Comparison of ENCODE assay signal across 8 cellular contexts in the genomic region with DNA sequence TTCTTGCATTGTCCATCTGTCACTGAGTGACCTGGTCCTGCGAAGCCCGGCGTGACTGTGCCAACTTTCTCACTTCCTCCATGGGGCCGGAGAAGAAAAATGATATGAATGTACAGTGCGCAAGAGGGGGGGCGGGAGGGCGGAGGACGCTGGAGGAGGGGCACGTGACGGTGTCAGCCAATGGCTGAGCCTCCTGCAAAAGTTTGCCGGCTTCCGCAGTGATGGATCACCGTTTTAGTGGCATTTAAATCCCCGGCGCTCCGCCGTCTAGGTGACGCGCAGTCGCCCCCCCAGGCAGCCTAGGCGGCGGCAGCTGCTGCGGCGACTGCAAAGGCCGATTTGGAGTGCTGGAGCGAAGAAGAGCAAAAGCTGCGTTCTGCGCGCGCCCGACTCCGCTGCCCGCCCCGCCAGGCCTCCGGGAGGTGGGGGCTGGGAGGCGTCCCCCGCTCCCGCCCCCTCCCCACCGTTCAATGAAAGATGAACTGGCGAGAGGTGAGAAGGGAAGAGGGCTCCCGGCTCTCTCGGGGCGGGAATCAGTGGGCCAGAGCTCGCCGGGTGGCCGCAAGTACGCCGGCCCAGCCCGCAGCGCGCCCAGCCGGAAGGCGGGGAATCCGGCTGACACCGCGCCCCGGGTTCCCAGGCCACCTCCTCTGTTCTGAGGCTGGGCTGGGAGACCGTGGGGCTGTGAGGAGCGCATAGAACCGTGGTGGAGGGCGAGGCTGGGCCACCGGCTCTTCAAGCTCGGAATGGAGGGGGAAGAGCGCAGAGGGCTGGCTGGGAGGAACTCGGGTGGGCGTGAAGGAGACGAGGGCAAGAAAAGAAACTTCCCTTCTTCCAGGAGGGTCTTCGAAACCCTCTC. TPM values are rescaled to one million over a fixed set of nuclear protein-coding genes. Genes with fewer than 3 reads are reported as not detected.
DNase-seq lines count a peak whose midpoint lies in the region; ATAC-seq, FAIRE-seq and TF ChIP-seq lines count a peak whose summit lies in the region.

A gene (minus strand): TSS at position 104 of the 859 bp plus-strand sequence. CDS start 88 bp downstream, at position 16.

- WGBS in HepG2 (ENCODE audit: low lambda C conversion rate) = 51% methylated on average over 58 of the region's 68 CpGs

- no peaks in the 10 kb centered on the region for H3K36me3 ChIP-seq in HepG2 (replicated peaks in 1 of 2; ENCODE audit: control insufficient read depth in 1 of 2, insufficient read depth in 2 of 2, low read length in 2 of 2)

- no peaks in the 10 kb centered on the region for H3K9me3 ChIP-seq in HepG2 (ENCODE audit: low read length)

- H3K4me1 ChIP-seq in HepG2 (ENCODE audit: insufficient read depth, low read length) = peaks cover 20% of the 10 kb centered on the region

- no peak for TF ChIP-seq POLR2A in HepG2 (IDR thresholded peaks at IDR 0.05; ENCODE audit: insufficient read depth in 1 of 2, low read depth in 2 of 2, low read length in 2 of 2)

- no peak for FAIRE-seq in HepG2 (lab: Jason Lieb, UNC)

- peak; percentile 89 for DNase-seq in NCI-H2081 treated with DMSO at 0.1 percent for 48 hours (lab: John Stamatoyannopoulos, UW)
- DNase-seq in central memory CD4-positive, alpha-beta T cell = peak; percentile 71
- DNase-seq in HepG2 (ENCODE audit: low spot score) = peak; percentile 48
- peak; percentile 52 to 66 for DNase-seq in stimulated activated CD4-positive, alpha-beta T cell treated with anti-CD3 and anti-CD28 coated beads, Interleukin-4, amount 100 ng/mL, for 48 hours (ENCODE audit: low read depth in 2 of 2)

- H3K27ac ChIP-seq in 22Rv1 (peak within 1 kb of the TSS; percentile 79), HepG2 (ENCODE audit: extremely low read length, insufficient read depth, low read length) (no peak within 1 kb of the TSS)

- CTCF ChIA-PET in HepG2 (lab: Yijun Ruan, JAX; ENCODE audit: low intra/inter-chr PET ratio, low total read pairs) = no interaction called here

- intact Hi-C loops in HepG2 (cut with micrococcal nuclease; ENCODE audit: unreplicated experiment) = no loop called here

- ATAC-seq in GM18858 (IDR thresholded peaks at IDR 0.05; ENCODE audit: unreplicated experiment) (peak; percentile 86), HG03039 (IDR thresholded peaks at IDR 0.05; ENCODE audit: unreplicated experiment) (peak; percentile 87), HepG2 (peak; percentile 84)

- H3K4me3 ChIP-seq in WI38 (ENCODE audit: low read depth, low read length) (peak within 1 kb of the TSS; percentile 96), HepG2 (replicated peaks in 1 of 3; ENCODE audit: insufficient read depth in 1 of 3, low read depth in 2 of 3, low read length in 3 of 3) (peak within 1 kb of the TSS; percentile 62 to 75 (median 70); a peak in 5 of 6 replicates)

- no peak for TF ChIP-seq CTCF in 22Rv1 (IDR thresholded peaks at IDR 0.05)
- TF ChIP-seq CTCF in WI38 (IDR thresholded peaks at IDR 0.05; ENCODE audit: low read depth, low read length) = no peak
- no peak for TF ChIP-seq CTCF in HepG2 (CRISPR knock-in tag; IDR thresholded peaks at IDR 0.05)

- H2AFZ ChIP-seq in HepG2 (ENCODE audit: low read length) = peak within 1 kb of the TSS; percentile 21

- peaks cover 0 to 12% of the 10 kb centered on the region in 2 experiments; a peak in 2 of 5 replicates for H3K27me3 ChIP-seq in HepG2 (ENCODE audit: control insufficient read depth in 1 of 2, insufficient read depth in 2 of 2, low read length in 2 of 2)

- no peak for TF ChIP-seq EP300 in HepG2 (IDR thresholded peaks at IDR 0.05; ENCODE audit: low read depth in 2 of 2, low read length in 2 of 2)
- no peak for TF ChIP-seq EP300 in HepG2 (CRISPR knock-in tag; IDR thresholded peaks at IDR 0.05; ENCODE audit: borderline replicate concordance)

- BruUV-seq in HepG2 (replicated peaks; lab: Mats Ljungman, UMichigan) = TSS peak; percentile 59

- no peaks in the 10 kb centered on the region for H4K20me1 ChIP-seq in HepG2 (ENCODE audit: insufficient read depth, low read length)

- POLR2A ChIA-PET in HepG2 (lab: Yijun Ruan, JAX) = interaction anchor here (0.9 to 1.9 kb wide), 6 partner anchors 12 to 55 kb away, joined by 3 to 16 read pairs (median 4); a partner anchor contains a TSS

- no peak for TF ChIP-seq RAD21 in HepG2 (CRISPR knock-in tag; IDR thresholded peaks at IDR 0.05)

- in situ Hi-C loops in HepG2 (cut with HindIII; ENCODE audit: extremely low pct_ligation_motif_present, low pct_unique_long_range_greater_than_20kb) = no loop called here

- H3K79me2 ChIP-seq in HepG2 (ENCODE audit: insufficient read depth, low read length) = no peaks in the 10 kb centered on the region

- peak within 1 kb of the TSS; percentile 78 for H3K4me2 ChIP-seq in HepG2 (ENCODE audit: low read depth, low read length)

- peak within 1 kb of the TSS; percentile 53; the same call in 1 of the 2 replicates for H3K9ac ChIP-seq in HepG2 (ENCODE audit: insufficient read depth, low read depth, low read length)

TF ChIP-seq in HepG2, 621 proteins besides CTCF, POLR2A, EP300 and RAD21 (continues in another document):
- TF ChIP-seq, protein P1, sequence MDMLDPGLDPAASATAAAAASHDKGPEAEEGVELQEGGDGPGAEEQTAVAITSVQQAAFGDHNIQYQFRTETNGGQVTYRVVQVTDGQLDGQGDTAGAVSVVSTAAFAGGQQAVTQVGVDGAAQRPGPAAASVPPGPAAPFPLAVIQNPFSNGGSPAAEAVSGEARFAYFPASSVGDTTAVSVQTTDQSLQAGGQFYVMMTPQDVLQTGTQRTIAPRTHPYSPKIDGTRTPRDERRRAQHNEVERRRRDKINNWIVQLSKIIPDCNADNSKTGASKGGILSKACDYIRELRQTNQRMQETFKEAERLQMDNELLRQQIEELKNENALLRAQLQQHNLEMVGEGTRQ (IDR thresholded peaks at IDR 0.05; ENCODE audit: low read depth, low read length) = peak; percentile 76
- TF ChIP-seq, protein P1 (CRISPR knock-in tag; IDR thresholded peaks at IDR 0.05; ENCODE audit: borderline replicate concordance) = peak; percentile 71; the same call in 1 of the 2 replicates
- TF ChIP-seq, protein P2, sequence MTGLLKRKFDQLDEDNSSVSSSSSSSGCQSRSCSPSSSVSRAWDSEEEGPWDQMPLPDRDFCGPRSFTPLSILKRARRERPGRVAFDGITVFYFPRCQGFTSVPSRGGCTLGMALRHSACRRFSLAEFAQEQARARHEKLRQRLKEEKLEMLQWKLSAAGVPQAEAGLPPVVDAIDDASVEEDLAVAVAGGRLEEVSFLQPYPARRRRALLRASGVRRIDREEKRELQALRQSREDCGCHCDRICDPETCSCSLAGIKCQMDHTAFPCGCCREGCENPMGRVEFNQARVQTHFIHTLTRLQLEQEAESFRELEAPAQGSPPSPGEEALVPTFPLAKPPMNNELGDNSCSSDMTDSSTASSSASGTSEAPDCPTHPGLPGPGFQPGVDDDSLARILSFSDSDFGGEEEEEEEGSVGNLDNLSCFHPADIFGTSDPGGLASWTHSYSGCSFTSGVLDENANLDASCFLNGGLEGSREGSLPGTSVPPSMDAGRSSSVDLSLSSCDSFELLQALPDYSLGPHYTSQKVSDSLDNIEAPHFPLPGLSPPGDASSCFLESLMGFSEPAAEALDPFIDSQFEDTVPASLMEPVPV (CRISPR knock-in tag; IDR thresholded peaks at IDR 0.05) = no peak
- no peak for TF ChIP-seq CREB1 (IDR thresholded peaks at IDR 0.05)
- TF ChIP-seq CREB1 (CRISPR knock-in tag; IDR thresholded peaks at IDR 0.05) = no peak
- TF ChIP-seq, protein P3, sequence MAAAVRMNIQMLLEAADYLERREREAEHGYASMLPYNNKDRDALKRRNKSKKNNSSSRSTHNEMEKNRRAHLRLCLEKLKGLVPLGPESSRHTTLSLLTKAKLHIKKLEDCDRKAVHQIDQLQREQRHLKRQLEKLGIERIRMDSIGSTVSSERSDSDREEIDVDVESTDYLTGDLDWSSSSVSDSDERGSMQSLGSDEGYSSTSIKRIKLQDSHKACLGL (CRISPR knock-in tag; IDR thresholded peaks at IDR 0.05) = 0 out of 2 replicates have a peak, but pooled peaks have one; percentile 14
- no peak for TF ChIP-seq PITX1 (CRISPR knock-in tag; IDR thresholded peaks at IDR 0.05)
- TF ChIP-seq ZNF432 (CRISPR knock-in tag; IDR thresholded peaks at IDR 0.05; ENCODE audit: borderline replicate concordance) = no peak

RNA-seq across cellular contexts. Expression of the gene that starts here (rescaled TPM):
- 0.20 TPM in 1 of 2 replicates, not detected in the other for total RNA-seq in HepG2 (2016; rRNA removed; fragmentation: Illumina TruSeq; extraction: Trizol)
- total RNA-seq in HepG2 (2016; cell fraction: cytosol; rRNA removed; fragmentation: Illumina TruSeq; extraction: Trizol; ENCODE audit: low read depth) = not detected in 2 replicates
- total RNA-seq in HepG2 (2016; cell fraction: insoluble cytoplasmic fraction; rRNA removed; fragmentation: Illumina TruSeq; extraction: Trizol) = 0.11 TPM in 1 of 2 replicates, not detected in the other
- 0.14 and 0.15 TPM in 2 replicates for total RNA-seq in HepG2 (2016; cell fraction: membrane; rRNA removed; fragmentation: Illumina TruSeq; extraction: Trizol)
- total RNA-seq in HepG2 (2016; cell fraction: nucleus; rRNA removed; fragmentation: Illumina TruSeq; extraction: Trizol) = not detected in 2 replicates
- polyA plus RNA-seq in HepG2 (2011; rRNA removed) = 0.18 and 0.31 TPM in 2 replicates
- polyA plus RNA-seq in HepG2 (2011; cell fraction: cytosol; rRNA removed) = 0.09 and 0.13 TPM in 2 replicates
- polyA plus RNA-seq in HepG2 (2011; cell fraction: nucleus; rRNA removed) = 0.71 and 0.92 TPM in 2 replicates
- polyA plus RNA-seq in HepG2 (2012) = 0.11 and 0.30 TPM in 2 replicates
- 0.11 TPM in 1 of 2 replicates, not detected in the other for polyA plus RNA-seq in HepG2 (2016; cell fraction: cytosol; fragmentation: Illumina TruSeq; extraction: Trizol; ENCODE audit: low read depth)
- 0.42 and 0.43 TPM in 2 replicates for polyA plus RNA-seq in HepG2 (2016; cell fraction: insoluble cytoplasmic fraction; fragmentation: Illumina TruSeq; extraction: Trizol; ENCODE audit: low read depth)
- polyA plus RNA-seq in HepG2 (2016; cell fraction: membrane; fragmentation: Illumina TruSeq; extraction: Trizol; ENCODE audit: low read depth) = 0.31 and 0.33 TPM in 2 replicates
- polyA plus RNA-seq in HepG2 (2016; cell fraction: nucleus; fragmentation: Illumina TruSeq; extraction: Trizol; ENCODE audit: insufficient read depth, low read depth) = 1.0 and 1.4 TPM in 2 replicates
- 0.05 and 0.10 TPM in 2 replicates for polyA minus RNA-seq in HepG2 (2011; rRNA and poly(A)+ RNA removed; ENCODE audit: low replicate concordance)
- polyA minus RNA-seq in HepG2 (2011; cell fraction: cytosol; rRNA and poly(A)+ RNA removed) = not detected in 2 replicates
- 0.25 and 0.52 TPM in 2 replicates for polyA minus RNA-seq in HepG2 (2011; cell fraction: nucleus; rRNA and poly(A)+ RNA removed)
